8 cellular contexts compared by ENCODE assay signal in the genomic region with DNA sequence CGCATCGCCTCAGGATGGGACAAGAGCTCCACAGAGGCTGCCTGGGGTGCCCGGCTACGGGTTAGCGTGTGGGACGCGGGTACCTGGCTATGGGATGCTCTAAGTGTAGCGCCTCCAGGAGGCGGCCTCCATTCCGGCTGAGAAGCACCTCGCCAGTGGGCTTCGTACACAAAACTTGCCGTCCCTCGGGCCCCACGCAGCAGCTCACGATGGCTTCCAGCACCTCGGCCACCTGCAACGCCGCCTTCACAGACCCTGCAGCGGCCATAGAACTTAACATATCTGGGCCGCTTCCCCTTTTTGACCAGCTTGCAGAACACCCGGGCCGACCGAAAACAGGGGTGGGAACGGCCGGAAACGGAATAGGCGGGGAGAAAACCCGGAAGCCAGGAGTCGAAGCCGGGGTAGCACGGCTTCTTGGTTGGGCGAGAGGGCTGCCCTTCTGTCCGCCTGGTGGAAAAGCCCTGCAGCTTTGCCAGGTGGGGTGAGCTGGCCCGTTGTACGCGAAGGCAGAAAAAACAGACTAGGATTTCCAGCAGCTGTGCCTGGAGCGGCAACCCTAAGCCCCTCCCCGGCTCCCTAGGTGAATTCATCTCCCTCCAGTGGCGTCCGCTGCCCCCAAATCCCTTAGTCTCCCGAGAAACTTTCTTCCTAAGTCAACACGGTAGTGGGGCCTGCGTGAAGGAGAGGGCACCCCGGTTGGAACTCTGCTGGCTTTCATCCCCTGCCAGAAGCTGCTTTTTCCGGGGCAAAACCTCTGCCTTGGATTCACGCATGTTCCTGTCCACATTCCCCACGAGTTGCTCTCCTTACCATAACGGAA. TPM values are rescaled to one million over a fixed set of nuclear protein-coding genes. Genes with fewer than 3 reads are reported as not detected.
DNase-seq lines count a peak whose midpoint lies in the region; ATAC-seq and TF ChIP-seq lines count a peak whose summit lies in the region.

A gene (minus strand): TSS at position 337 of the 823 bp plus-strand sequence. CDS start 57 bp downstream, at position 280.

- H3K9ac ChIP-seq in BLaER1, result peak within 1 kb of the TSS; percentile 85

- H3K36me3 ChIP-seq in BLaER1 (no peaks in the 10 kb centered on the region), left lung (no peaks in the 10 kb centered on the region)

- no peaks in the 10 kb centered on the region for H3K27me3 ChIP-seq in BLaER1
- no peaks in the 10 kb centered on the region for H3K27me3 ChIP-seq in left lung

- H3K4me3 ChIP-seq in BLaER1, result peak within 1 kb of the TSS; percentile 79
- H3K4me3 ChIP-seq in left lung, result peak within 1 kb of the TSS; percentile 69 to 78

- H3K27ac ChIP-seq in BLaER1, result peak within 1 kb of the TSS; percentile 88
- H3K27ac ChIP-seq in left lung, result peak within 1 kb of the TSS; percentile 89 to 93

- H3K4me1 ChIP-seq in BLaER1 (peaks cover 21% of the 10 kb centered on the region), left lung (peaks cover 3 to 20% of the 10 kb centered on the region in 2 donors)

- peaks cover 11% of the 10 kb centered on the region for H3K36me3 Mint-ChIP-seq in activated CD4-positive, alpha-beta T cell treated with anti-CD3 and anti-CD28 coated beads, Interleukin-2, amount 10 ng/mL, durations not matched to agents 24 days and 14 days (ENCODE audit: low read depth)
- peaks cover 10% of the 10 kb centered on the region for H3K36me3 Mint-ChIP-seq in dendritic cell treated with granulocyte-macrophage colony-stimulating factor and Interleukin-4, amounts not matched to agents 40 ng/mL and 50 ng/mL, for 4 days (ENCODE audit: low read depth)

- H4K20me1 ChIP-seq in BLaER1, result no peaks in the 10 kb centered on the region

- H3K9me3 ChIP-seq in BLaER1 (no peaks in the 10 kb centered on the region), left lung (no peaks in the 10 kb centered on the region)

- peak; percentile 32 to 35 for TF ChIP-seq CTCF in left lung (IDR thresholded peaks at IDR 0.05)

- H3K4me3 Mint-ChIP-seq in activated CD4-positive, alpha-beta T cell treated with anti-CD3 and anti-CD28 coated beads, Interleukin-2, amount 10 ng/mL, durations not matched to agents 24 days and 14 days, result peak within 1 kb of the TSS; percentile 97
- peak within 1 kb of the TSS; percentile 86 for H3K4me3 Mint-ChIP-seq in dendritic cell treated with granulocyte-macrophage colony-stimulating factor and Interleukin-4, amounts not matched to agents 40 ng/mL and 50 ng/mL, for 4 days

- DNase-seq in GM19238 (ENCODE audit: insufficient read length, low spot score) (peak; percentile 81), NCI-H510A treated with DMSO at 0.1 percent for 48 hours (lab: John Stamatoyannopoulos, UW) (peak; percentile 92), left lung (peak; percentile 94 to 96)
- DNase-seq in activated CD4-positive, alpha-beta T cell treated with anti-CD3 and anti-CD28 coated beads, Interleukin-2, amount 10 ng/mL, durations not matched to agents 24 days and 14 days, result peak; percentile 96
- DNase-seq in stimulated activated CD4-positive, alpha-beta T cell treated with anti-CD3 and anti-CD28 coated beads, Interleukin-2, amount 100 ng/mL, for 48 hours, result peak; percentile 74 to 81

- peak within 1 kb of the TSS; percentile 83 for H3K4me2 ChIP-seq in BLaER1

- H3K9me3 Mint-ChIP-seq in activated CD4-positive, alpha-beta T cell treated with anti-CD3 and anti-CD28 coated beads, Interleukin-2, amount 10 ng/mL, durations not matched to agents 24 days and 14 days, result no peaks in the 10 kb centered on the region
- no peaks in the 10 kb centered on the region for H3K9me3 Mint-ChIP-seq in dendritic cell treated with granulocyte-macrophage colony-stimulating factor and Interleukin-4, amounts not matched to agents 40 ng/mL and 50 ng/mL, for 4 days

- peak within 1 kb of the TSS; percentile 88 for H3K27ac Mint-ChIP-seq in activated CD4-positive, alpha-beta T cell treated with anti-CD3 and anti-CD28 coated beads, Interleukin-2, amount 10 ng/mL, durations not matched to agents 24 days and 14 days
- H3K27ac Mint-ChIP-seq in dendritic cell treated with granulocyte-macrophage colony-stimulating factor and Interleukin-4, amounts not matched to agents 40 ng/mL and 50 ng/mL, for 4 days, result peak within 1 kb of the TSS; percentile 96

- peaks cover 23% of the 10 kb centered on the region for H3K4me1 Mint-ChIP-seq in activated CD4-positive, alpha-beta T cell treated with anti-CD3 and anti-CD28 coated beads, Interleukin-2, amount 10 ng/mL, durations not matched to agents 24 days and 14 days
- peaks cover 20% of the 10 kb centered on the region for H3K4me1 Mint-ChIP-seq in dendritic cell treated with granulocyte-macrophage colony-stimulating factor and Interleukin-4, amounts not matched to agents 40 ng/mL and 50 ng/mL, for 4 days (ENCODE audit: low read depth)

- intact Hi-C loops in activated CD4-positive, alpha-beta T cell treated with anti-CD3 and anti-CD28 coated beads, Interleukin-2, amount 10 ng/mL, durations not matched to agents 24 days and 14 days (cut with micrococcal nuclease), result loop anchor here (1.0 to 10.0 kb wide), 9 partner anchors 74 to 1016 kb away; a partner anchor contains a TSS
- intact Hi-C loops in dendritic cell treated with granulocyte-macrophage colony-stimulating factor and Interleukin-4, amounts not matched to agents 40 ng/mL and 50 ng/mL, for 4 days (cut with micrococcal nuclease), result loop anchor here (1.0 to 10.0 kb wide), 6 partner anchors 176 to 836 kb away; a partner anchor contains a TSS
- intact Hi-C loops in left lung (cut with DNase I), result loop anchor here in 1 of 2 donors (10.0 kb wide), 1 partner anchor 283 kb away; no protein-coding TSS in a partner anchor

- no peaks in the 10 kb centered on the region for H3K27me3 Mint-ChIP-seq in activated CD4-positive, alpha-beta T cell treated with anti-CD3 and anti-CD28 coated beads, Interleukin-2, amount 10 ng/mL, durations not matched to agents 24 days and 14 days
- no peaks in the 10 kb centered on the region for H3K27me3 Mint-ChIP-seq in dendritic cell treated with granulocyte-macrophage colony-stimulating factor and Interleukin-4, amounts not matched to agents 40 ng/mL and 50 ng/mL, for 4 days

- ATAC-seq in HG03442 (IDR thresholded peaks at IDR 0.05; ENCODE audit: unreplicated experiment) (peak; percentile 93), left lung (peak; percentile 98)

RNA-seq across cellular contexts. Expression of the gene that starts here (rescaled TPM):
- total RNA-seq in activated CD4-positive, alpha-beta T cell treated with anti-CD3 and anti-CD28 coated beads, Interleukin-2, amount 10 ng/mL, durations not matched to agents 24 days and 14 days, result 3.8 and 4.7 TPM in 2 replicates
- total RNA-seq in left lung, result 10 to 100 TPM; 10.9 to 12.3 TPM

Comparison
In these comparisons a context has a peak if more than half of its experiments do, and no peak if none do; other contexts are left out.
1. Peak in every context shown above with its lines: DNase-seq, ATAC-seq, H3K4me3 ChIP-seq and H3K27ac ChIP-seq.